8 cellular contexts compared by ENCODE assay signal in genomic region chr17:20156196-20157077, GRCh38.
A peak's percentile ranks its signal among the peaks of the same experiment; 100 is the strongest.
DNase-seq lines count a peak whose midpoint lies in the region; ATAC-seq and TF ChIP-seq lines count a peak whose summit lies in the region.

No MANE protein-coding gene starts in this region.

- H3K36me3 ChIP-seq in Peyer's patch: no peaks in the 10 kb centered on the region
- H3K36me3 ChIP-seq in breast epithelium: no peaks in the 10 kb centered on the region

- H3K9me3 ChIP-seq in Peyer's patch (no peaks in the 10 kb centered on the region), breast epithelium (no peaks in the 10 kb centered on the region)

- H3K4me1 ChIP-seq in Peyer's patch (peaks cover 0 to 7% (median 0%) of the 10 kb centered on the region in 4 donors), breast epithelium (no peaks in the 10 kb centered on the region)

- DNase-seq in ACHN (peak; percentile 59), Peyer's patch (peak; percentile 22 to 79 (median 77)), breast epithelium (ENCODE audit: low spot score in 2 of 2) (peak in 1 of 2 donors; percentile 27), kidney glomerular epithelial cell (lab: John Stamatoyannopoulos, UW) (peak; percentile 54), NCI-H446 (lab: John Stamatoyannopoulos, UW) (no peak)
- peak; percentile 18 for DNase-seq in stimulated activated CD4-positive, alpha-beta T cell treated with anti-CD3 and anti-CD28 coated beads, Interleukin-4, amount 100 ng/mL, for 1 hour

- ATAC-seq in GM18502 (IDR thresholded peaks at IDR 0.05; ENCODE audit: poor library complexity, unreplicated experiment): peak; percentile 23
- peak; percentile 27 for ATAC-seq in HG03025 (IDR thresholded peaks at IDR 0.05; ENCODE audit: low FRiP score, unreplicated experiment)

- peak overlapping the region; percentile 71 to 91 (median 79) for H3K27ac ChIP-seq in Peyer's patch
- peak overlapping the region; percentile 77 to 90 for H3K27ac ChIP-seq in breast epithelium

- intact Hi-C loops in breast epithelium (cut with DNase I; ENCODE audit: low total_unique reads): no loop called here

- H3K4me3 ChIP-seq in Peyer's patch (peak overlapping the region; percentile 59 to 76 (median 67)), breast epithelium (peak overlapping the region; percentile 57 to 86 (median 70))

- no peak for TF ChIP-seq CTCF in Peyer's patch (IDR thresholded peaks at IDR 0.05)
- TF ChIP-seq CTCF in breast epithelium (IDR thresholded peaks at IDR 0.05): no peak

- TF ChIP-seq POLR2A in Peyer's patch (IDR thresholded peaks at IDR 0.05) (no peak), breast epithelium (IDR thresholded peaks at IDR 0.05) (no peak)

- in situ Hi-C loops in ACHN (cut with HindIII; ENCODE audit: low pct_ligation_motif_present, low pct_unique_long_range_greater_than_20kb, low sequenced_read_pairs): no loop called here

- H3K27me3 ChIP-seq in Peyer's patch: no peaks in the 10 kb centered on the region
- no peaks in the 10 kb centered on the region for H3K27me3 ChIP-seq in breast epithelium

Comparison
In these comparisons a context has a peak if more than half of its experiments do, and no peak if none do; other contexts are left out.
1. DNase-seq: peak in ACHN (single experiment), Peyer's patch (3 of 3), kidney glomerular epithelial cell (single experiment) and stimulated activated CD4-positive, alpha-beta T cell treated with anti-CD3 and anti-CD28 coated beads, Interleukin-4, amount 100 ng/mL, for 1 hour (single experiment); none in NCI-H446 (0 of 2).